Comparison of ENCODE assay signal across 18 cellular contexts in the genomic region with DNA sequence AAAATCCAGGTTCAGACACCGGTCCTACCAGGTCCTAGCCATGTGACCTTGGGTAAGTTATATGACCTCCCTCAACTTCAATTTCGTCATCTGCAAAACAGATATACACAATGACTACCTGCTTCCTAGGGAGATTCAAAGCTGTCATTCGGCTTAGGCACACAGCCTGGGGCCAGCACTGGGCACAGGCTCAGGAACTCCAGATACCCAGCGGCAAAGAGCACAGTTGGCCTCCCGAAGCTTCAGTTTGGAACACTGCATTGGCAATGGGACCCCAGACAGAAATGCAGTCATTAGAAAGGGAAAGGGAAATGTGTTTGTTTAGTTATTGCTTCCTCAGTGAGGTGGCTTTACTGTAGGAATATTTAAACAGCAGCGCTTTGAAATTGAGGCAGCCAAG. TPM values are rescaled to one million over a fixed set of nuclear protein-coding genes. Genes with fewer than 3 reads are reported as not detected.
DNase-seq lines count a peak whose midpoint lies in the region; ATAC-seq, FAIRE-seq and TF ChIP-seq lines count a peak whose summit lies in the region.
"Had no signal": no experiment of that assay in that cellular context is flagged by ENCODE, and none has a peak within 500 bp of the region (broad histone marks: within the 10 kb centered on the region; RNA-seq: fewer than 3 reads in every experiment).

No MANE protein-coding gene starts in this region.

- in situ Hi-C loops in HepG2 (cut with HindIII; ENCODE audit: extremely low pct_ligation_motif_present, low pct_unique_long_range_greater_than_20kb): no loop called here
- in situ Hi-C loops in G401 (cut with HindIII; ENCODE audit: low sequenced_read_pairs): no loop called here

- H3K4me3 ChIP-seq in HepG2 (replicated peaks in 1 of 3; ENCODE audit: insufficient read depth in 1 of 3, low read depth in 2 of 3, low read length in 3 of 3) (no peak overlapping the region), subcutaneous abdominal adipose tissue (ENCODE audit: low read depth in 1 of 5, low read length in 5 of 5) (no peak overlapping the region)
- H3K4me3 ChIP-seq: A549, colonic mucosa, smooth muscle cell, thyroid gland had no signal

- H3K4me1 ChIP-seq in HepG2 (ENCODE audit: insufficient read depth, low read length) (peaks cover 46% of the 10 kb centered on the region), subcutaneous abdominal adipose tissue (ENCODE audit: control insufficient read depth in 5 of 5, insufficient read depth in 5 of 5, low read length in 5 of 5) (peaks cover 16 to 60% (median 52%) of the 10 kb centered on the region in 5 donors)

- TF ChIP-seq POLR2A in HepG2 (IDR thresholded peaks at IDR 0.05; ENCODE audit: insufficient read depth in 1 of 2, low read depth in 2 of 2, low read length in 2 of 2): no peak

- no peaks in the 10 kb centered on the region for H4K20me1 ChIP-seq in HepG2 (ENCODE audit: insufficient read depth, low read length)

- no peaks in the 10 kb centered on the region for H3K27me3 Mint-ChIP-seq in activated naive CD4-positive, alpha-beta T cell treated with anti-CD3 and anti-CD28 coated beads, Interleukin-2, amount 50 U/mL, for 24 hours
- peaks cover 1% of the 10 kb centered on the region for H3K27me3 Mint-ChIP-seq in activated naive CD8-positive, alpha-beta T cell treated with anti-CD3 and anti-CD28 coated beads, Interleukin-2, amount 10 ng/mL, durations not matched to agents 7 days and 5 days

- peaks cover 4 to 32% of the 10 kb centered on the region in 2 experiments; a peak in 3 of 5 replicates for H3K36me3 ChIP-seq in HepG2 (replicated peaks in 1 of 2; ENCODE audit: control insufficient read depth in 1 of 2, insufficient read depth in 2 of 2, low read length in 2 of 2)
- H3K36me3 ChIP-seq in subcutaneous abdominal adipose tissue (ENCODE audit: control insufficient read depth in 5 of 5, insufficient read depth in 5 of 5, low read length in 5 of 5): peaks cover 0 to 41% (median 28%) of the 10 kb centered on the region in 5 donors
- H3K36me3 ChIP-seq: colonic mucosa, thyroid gland had no signal

- intact Hi-C loops in HepG2 (cut with micrococcal nuclease; ENCODE audit: unreplicated experiment): no loop called here

- TF ChIP-seq EP300 in HepG2 (IDR thresholded peaks at IDR 0.05; ENCODE audit: low read depth in 2 of 2, low read length in 2 of 2) (no peak), HepG2 (CRISPR knock-in tag; IDR thresholded peaks at IDR 0.05; ENCODE audit: borderline replicate concordance) (no peak)

- CTCF ChIA-PET in HepG2 (lab: Yijun Ruan, JAX; ENCODE audit: low intra/inter-chr PET ratio, low total read pairs): interaction anchor here (1.2 kb wide), 1 partner anchor 46 kb away, joined by 3 read pairs; no protein-coding TSS in a partner anchor

- FAIRE-seq in HepG2 (lab: Jason Lieb, UNC): peak; percentile 54
- FAIRE-seq: A549, islet of Langerhans had no signal

- BruUV-seq in HepG2 (replicated peaks; lab: Mats Ljungman, UMichigan): no TSS peak

- H3K79me2 ChIP-seq in HepG2 (ENCODE audit: insufficient read depth, low read length): no peaks in the 10 kb centered on the region

- no peak for TF ChIP-seq CTCF in HepG2 (CRISPR knock-in tag; IDR thresholded peaks at IDR 0.05)

- H3K27ac Mint-ChIP-seq in activated naive CD4-positive, alpha-beta T cell treated with anti-CD3 and anti-CD28 coated beads, Interleukin-2, amount 50 U/mL, for 24 hours: peak overlapping the region; percentile 41
- peak overlapping the region; percentile 68 for H3K27ac Mint-ChIP-seq in activated naive CD8-positive, alpha-beta T cell treated with anti-CD3 and anti-CD28 coated beads, Interleukin-2, amount 10 ng/mL, durations not matched to agents 7 days and 5 days
- H3K27ac Mint-ChIP-seq: naive B cell had no signal

- H3K9ac ChIP-seq in HepG2 (ENCODE audit: insufficient read depth, low read depth, low read length) (no peak overlapping the region; the same call in 1 of the 2 replicates), subcutaneous abdominal adipose tissue (ENCODE audit: low read length in 5 of 5) (peak overlapping the region in 1 of 5 donors; percentile 50)
- H3K9ac ChIP-seq: SK-N-SH had no signal

- H3K27me3 ChIP-seq in HepG2 (ENCODE audit: control insufficient read depth in 1 of 2, insufficient read depth in 2 of 2, low read length in 2 of 2): no peaks in the 10 kb centered on the region
- H3K27me3 ChIP-seq in subcutaneous abdominal adipose tissue (ENCODE audit: control insufficient read depth in 5 of 5, insufficient read depth in 4 of 5, low read length in 5 of 5): no peaks in the 10 kb centered on the region
- H3K27me3 ChIP-seq: colonic mucosa, thyroid gland had no signal

- no peak for ATAC-seq in activated naive CD8-positive, alpha-beta T cell treated with anti-CD3 and anti-CD28 coated beads, Interleukin-2, amount 10 ng/mL, durations not matched to agents 7 days and 5 days (ENCODE audit: low read depth)
- ATAC-seq in HepG2: peak; percentile 18
- no peak for ATAC-seq in GM19463 (IDR thresholded peaks at IDR 0.05; ENCODE audit: unreplicated experiment)
- ATAC-seq: A549 had no signal

- no peaks in the 10 kb centered on the region for H3K9me3 Mint-ChIP-seq in activated naive CD4-positive, alpha-beta T cell treated with anti-CD3 and anti-CD28 coated beads, Interleukin-2, amount 50 U/mL, for 24 hours
- H3K9me3 Mint-ChIP-seq in activated naive CD8-positive, alpha-beta T cell treated with anti-CD3 and anti-CD28 coated beads, Interleukin-2, amount 10 ng/mL, durations not matched to agents 7 days and 5 days: no peaks in the 10 kb centered on the region

- peaks cover 70% of the 10 kb centered on the region for H3K4me1 Mint-ChIP-seq in activated naive CD4-positive, alpha-beta T cell treated with anti-CD3 and anti-CD28 coated beads, Interleukin-2, amount 50 U/mL, for 24 hours
- H3K4me1 Mint-ChIP-seq in activated naive CD8-positive, alpha-beta T cell treated with anti-CD3 and anti-CD28 coated beads, Interleukin-2, amount 10 ng/mL, durations not matched to agents 7 days and 5 days: peaks cover 54% of the 10 kb centered on the region

- DNase-seq in activated naive CD4-positive, alpha-beta T cell treated with Interleukin-2 at 50 U/mL for 16 hours: no peak
- no peak for DNase-seq in activated naive CD8-positive, alpha-beta T cell treated with anti-CD3 and anti-CD28 coated beads, Interleukin-2, amount 10 ng/mL, durations not matched to agents 7 days and 5 days
- peak; percentile 69 for DNase-seq in HepG2 (ENCODE audit: low spot score)
- no peak for DNase-seq in G401 (ENCODE audit: low spot score)
- no peak for DNase-seq in dedifferentiated amniotic fluid mesenchymal stem cell (ENCODE audit: extremely low spot score)
- DNase-seq: colonic mucosa, DMS153, Kasumi-1, naive B cell, NCI-H2029 treated with DMSO at 0.1 percent for 48 hours, SK-N-SH, thyroid gland had no signal

- no peak for TF ChIP-seq RAD21 in HepG2 (CRISPR knock-in tag; IDR thresholded peaks at IDR 0.05)

- WGBS in HepG2 (ENCODE audit: low lambda C conversion rate): 49% methylated on average over 6 of the region's 6 CpGs

- H3K4me3 Mint-ChIP-seq in activated naive CD4-positive, alpha-beta T cell treated with anti-CD3 and anti-CD28 coated beads, Interleukin-2, amount 50 U/mL, for 24 hours: no peak overlapping the region
- no peak overlapping the region for H3K4me3 Mint-ChIP-seq in activated naive CD8-positive, alpha-beta T cell treated with anti-CD3 and anti-CD28 coated beads, Interleukin-2, amount 10 ng/mL, durations not matched to agents 7 days and 5 days

- H3K36me3 Mint-ChIP-seq in activated naive CD4-positive, alpha-beta T cell treated with anti-CD3 and anti-CD28 coated beads, Interleukin-2, amount 50 U/mL, for 24 hours: no peaks in the 10 kb centered on the region
- peaks cover 9% of the 10 kb centered on the region for H3K36me3 Mint-ChIP-seq in activated naive CD8-positive, alpha-beta T cell treated with anti-CD3 and anti-CD28 coated beads, Interleukin-2, amount 10 ng/mL, durations not matched to agents 7 days and 5 days
- H3K36me3 Mint-ChIP-seq: naive B cell had no signal

- POLR2A ChIA-PET in activated naive CD8-positive, alpha-beta T cell treated with anti-CD3 and anti-CD28 coated beads, Interleukin-2, amount 10 ng/mL, durations not matched to agents 7 days and 5 days (lab: Charles Lee): interaction anchor here (0.7 to 1.1 kb wide), 3 partner anchors 17 to 122 kb away, joined by 3 to 4 read pairs (median 3); no protein-coding TSS in a partner anchor
- POLR2A ChIA-PET in HepG2 (lab: Yijun Ruan, JAX): interaction anchor here (0.6 to 4.4 kb wide), 11 partner anchors 9 to 144 kb away, joined by 3 to 62 read pairs (median 5); a partner anchor contains a TSS

- no peak overlapping the region for H3K4me2 ChIP-seq in HepG2 (ENCODE audit: low read depth, low read length)
- H3K4me2 ChIP-seq: A549, smooth muscle cell had no signal

- H2AFZ ChIP-seq in HepG2 (ENCODE audit: low read length): no peak overlapping the region

- H3K9me3 ChIP-seq in HepG2 (ENCODE audit: low read length) (no peaks in the 10 kb centered on the region), subcutaneous abdominal adipose tissue (ENCODE audit: control insufficient read depth in 5 of 5, low read length in 5 of 5) (no peaks in the 10 kb centered on the region)
- H3K9me3 ChIP-seq: A549, colonic mucosa, SK-N-SH, thyroid gland had no signal

- H3K27ac ChIP-seq in HepG2 (ENCODE audit: extremely low read length, insufficient read depth, low read length) (peak overlapping the region; percentile 37), subcutaneous abdominal adipose tissue (ENCODE audit: low read depth, low read length) (peak overlapping the region; percentile 98)

RNA-seq across cellular contexts. Expression of a gene that starts 11.4 kb away (rescaled TPM):
- not detected for total RNA-seq in activated naive CD8-positive, alpha-beta T cell treated with anti-CD3 and anti-CD28 coated beads, Interleukin-2, amount 10 ng/mL, durations not matched to agents 7 days and 5 days
- 13.1 and 18.9 TPM in 2 replicates for total RNA-seq in HepG2 (2016; rRNA removed; fragmentation: Illumina TruSeq; extraction: Trizol)
- 11.1 and 14.7 TPM in 2 replicates for total RNA-seq in HepG2 (2016; cell fraction: cytosol; rRNA removed; fragmentation: Illumina TruSeq; extraction: Trizol; ENCODE audit: low read depth)
- total RNA-seq in HepG2 (2016; cell fraction: insoluble cytoplasmic fraction; rRNA removed; fragmentation: Illumina TruSeq; extraction: Trizol): 15.0 and 16.9 TPM in 2 replicates
- 23.7 TPM in 2 replicates for total RNA-seq in HepG2 (2016; cell fraction: membrane; rRNA removed; fragmentation: Illumina TruSeq; extraction: Trizol)
- total RNA-seq in HepG2 (2016; cell fraction: nucleus; rRNA removed; fragmentation: Illumina TruSeq; extraction: Trizol): 15.6 and 19.7 TPM in 2 replicates
- 17.0 and 26.8 TPM in 2 replicates for polyA plus RNA-seq in HepG2 (2011; rRNA removed)
- 12.8 and 29.8 TPM in 2 replicates for polyA plus RNA-seq in HepG2 (2011; cell fraction: cytosol; rRNA removed)
- polyA plus RNA-seq in HepG2 (2011; cell fraction: nucleus; rRNA removed): 20.1 and 50.9 TPM in 2 replicates
- polyA plus RNA-seq in HepG2 (2012): 16.4 and 22.2 TPM in 2 replicates
- polyA plus RNA-seq in HepG2 (2016; cell fraction: cytosol; fragmentation: Illumina TruSeq; extraction: Trizol; ENCODE audit: low read depth): 16.0 and 16.1 TPM in 2 replicates
- polyA plus RNA-seq in HepG2 (2016; cell fraction: insoluble cytoplasmic fraction; fragmentation: Illumina TruSeq; extraction: Trizol; ENCODE audit: low read depth): 15.2 and 21.6 TPM in 2 replicates
- 20.3 and 26.3 TPM in 2 replicates for polyA plus RNA-seq in HepG2 (2016; cell fraction: membrane; fragmentation: Illumina TruSeq; extraction: Trizol; ENCODE audit: low read depth)
- polyA plus RNA-seq in HepG2 (2016; cell fraction: nucleus; fragmentation: Illumina TruSeq; extraction: Trizol; ENCODE audit: insufficient read depth, low read depth): 28.0 and 30.9 TPM in 2 replicates
- polyA minus RNA-seq in HepG2 (2011; rRNA and poly(A)+ RNA removed; ENCODE audit: low replicate concordance): 0.70 and 23.3 TPM in 2 replicates
- 8.8 and 12.8 TPM in 2 replicates for polyA minus RNA-seq in HepG2 (2011; cell fraction: cytosol; rRNA and poly(A)+ RNA removed)
- polyA minus RNA-seq in HepG2 (2011; cell fraction: nucleus; rRNA and poly(A)+ RNA removed): 13.3 and 16.5 TPM in 2 replicates
- 0.06 and 0.14 TPM in 2 replicates for total RNA-seq in G401 (2014; rRNA removed; shearing (Covaris generic))

RNA-seq across cellular contexts. Expression of a gene that starts 20.0 kb away (rescaled TPM):
- total RNA-seq in activated naive CD8-positive, alpha-beta T cell treated with anti-CD3 and anti-CD28 coated beads, Interleukin-2, amount 10 ng/mL, durations not matched to agents 7 days and 5 days: 10 to 100 TPM; 82.9 to 87.1 TPM
- total RNA-seq in HepG2 (2016; rRNA removed; fragmentation: Illumina TruSeq; extraction: Trizol): 21.9 and 41.5 TPM in 2 replicates
- total RNA-seq in HepG2 (2016; cell fraction: cytosol; rRNA removed; fragmentation: Illumina TruSeq; extraction: Trizol; ENCODE audit: low read depth): 16.3 and 18.0 TPM in 2 replicates
- 28.8 and 36.5 TPM in 2 replicates for total RNA-seq in HepG2 (2016; cell fraction: insoluble cytoplasmic fraction; rRNA removed; fragmentation: Illumina TruSeq; extraction: Trizol)
- 19.8 and 22.3 TPM in 2 replicates for total RNA-seq in HepG2 (2016; cell fraction: membrane; rRNA removed; fragmentation: Illumina TruSeq; extraction: Trizol)
- total RNA-seq in HepG2 (2016; cell fraction: nucleus; rRNA removed; fragmentation: Illumina TruSeq; extraction: Trizol): 36.8 and 40.7 TPM in 2 replicates
- polyA plus RNA-seq in HepG2 (2011; rRNA removed): 41.4 and 61.2 TPM in 2 replicates
- polyA plus RNA-seq in HepG2 (2011; cell fraction: cytosol; rRNA removed): 53.0 and 53.4 TPM in 2 replicates
- polyA plus RNA-seq in HepG2 (2011; cell fraction: nucleus; rRNA removed): 67.2 and 67.4 TPM in 2 replicates
- polyA plus RNA-seq in HepG2 (2012): 40.9 and 56.2 TPM in 2 replicates
- 5.2 and 6.8 TPM in 2 replicates for polyA plus RNA-seq in HepG2 (2016; cell fraction: cytosol; fragmentation: Illumina TruSeq; extraction: Trizol; ENCODE audit: low read depth)
- 31.8 and 38.4 TPM in 2 replicates for polyA plus RNA-seq in HepG2 (2016; cell fraction: insoluble cytoplasmic fraction; fragmentation: Illumina TruSeq; extraction: Trizol; ENCODE audit: low read depth)
- polyA plus RNA-seq in HepG2 (2016; cell fraction: membrane; fragmentation: Illumina TruSeq; extraction: Trizol; ENCODE audit: low read depth): 14.3 and 15.5 TPM in 2 replicates
- polyA plus RNA-seq in HepG2 (2016; cell fraction: nucleus; fragmentation: Illumina TruSeq; extraction: Trizol; ENCODE audit: insufficient read depth, low read depth): 75.7 and 99.5 TPM in 2 replicates
- polyA minus RNA-seq in HepG2 (2011; rRNA and poly(A)+ RNA removed; ENCODE audit: low replicate concordance): 88.8 and 131 TPM in 2 replicates
- polyA minus RNA-seq in HepG2 (2011; cell fraction: cytosol; rRNA and poly(A)+ RNA removed): 52.9 and 68.3 TPM in 2 replicates
- polyA minus RNA-seq in HepG2 (2011; cell fraction: nucleus; rRNA and poly(A)+ RNA removed): 54.3 and 80.4 TPM in 2 replicates
- 87.6 and 118 TPM in 2 replicates for total RNA-seq in G401 (2014; rRNA removed; shearing (Covaris generic))

RNA-seq across cellular contexts. Expression of a gene that starts 53.5 kb away (rescaled TPM):
- total RNA-seq in activated naive CD8-positive, alpha-beta T cell treated with anti-CD3 and anti-CD28 coated beads, Interleukin-2, amount 10 ng/mL, durations not matched to agents 7 days and 5 days: 1 to 10 TPM in 1 of 2 experiments, under 1 TPM in 1; 0.43 to 1.1 TPM
- 0.63 and 1.5 TPM in 2 replicates for total RNA-seq in HepG2 (2016; rRNA removed; fragmentation: Illumina TruSeq; extraction: Trizol)
- 0.71 and 1.2 TPM in 2 replicates for total RNA-seq in HepG2 (2016; cell fraction: cytosol; rRNA removed; fragmentation: Illumina TruSeq; extraction: Trizol; ENCODE audit: low read depth)
- 0.71 and 1.6 TPM in 2 replicates for total RNA-seq in HepG2 (2016; cell fraction: insoluble cytoplasmic fraction; rRNA removed; fragmentation: Illumina TruSeq; extraction: Trizol)
- 0.72 and 0.87 TPM in 2 replicates for total RNA-seq in HepG2 (2016; cell fraction: membrane; rRNA removed; fragmentation: Illumina TruSeq; extraction: Trizol)
- total RNA-seq in HepG2 (2016; cell fraction: nucleus; rRNA removed; fragmentation: Illumina TruSeq; extraction: Trizol): 1.8 and 5.0 TPM in 2 replicates
- 14.6 and 32.8 TPM in 2 replicates for polyA plus RNA-seq in HepG2 (2011; rRNA removed)
- 6.1 and 12.5 TPM in 2 replicates for polyA plus RNA-seq in HepG2 (2011; cell fraction: cytosol; rRNA removed)
- polyA plus RNA-seq in HepG2 (2011; cell fraction: nucleus; rRNA removed): 24.9 and 39.4 TPM in 2 replicates
- polyA plus RNA-seq in HepG2 (2012): 17.5 and 19.3 TPM in 2 replicates
- 0.22 and 0.41 TPM in 2 replicates for polyA plus RNA-seq in HepG2 (2016; cell fraction: cytosol; fragmentation: Illumina TruSeq; extraction: Trizol; ENCODE audit: low read depth)
- polyA plus RNA-seq in HepG2 (2016; cell fraction: insoluble cytoplasmic fraction; fragmentation: Illumina TruSeq; extraction: Trizol; ENCODE audit: low read depth): 1.0 and 1.6 TPM in 2 replicates
- polyA plus RNA-seq in HepG2 (2016; cell fraction: membrane; fragmentation: Illumina TruSeq; extraction: Trizol; ENCODE audit: low read depth): 0.66 and 1.1 TPM in 2 replicates
- 4.0 and 5.1 TPM in 2 replicates for polyA plus RNA-seq in HepG2 (2016; cell fraction: nucleus; fragmentation: Illumina TruSeq; extraction: Trizol; ENCODE audit: insufficient read depth, low read depth)
- polyA minus RNA-seq in HepG2 (2011; rRNA and poly(A)+ RNA removed; ENCODE audit: low replicate concordance): 9.5 and 30.0 TPM in 2 replicates
- 5.9 and 14.3 TPM in 2 replicates for polyA minus RNA-seq in HepG2 (2011; cell fraction: cytosol; rRNA and poly(A)+ RNA removed)
- polyA minus RNA-seq in HepG2 (2011; cell fraction: nucleus; rRNA and poly(A)+ RNA removed): 10.9 and 24.2 TPM in 2 replicates
- total RNA-seq in G401 (2014; rRNA removed; shearing (Covaris generic)): 28.7 and 67.9 TPM in 2 replicates

Comparison
In these comparisons a context has a peak if more than half of its experiments do, and no peak if none do; other contexts are left out.
1. RNA of a gene that starts 11.4 kb away (total RNA-seq): 11.1 to 23.7 TPM in HepG2; not detected in activated naive CD8-positive, alpha-beta T cell treated with anti-CD3 and anti-CD28 coated beads, Interleukin-2, amount 10 ng/mL, durations not matched to agents 7 days and 5 days and 0.06 to 0.14 TPM in G401; every median in the first group is over 10 times any median in the second.